In genomic region chr20:20731000-20731944, GRCh38 we compare ENCODE assay signal across 16 cellular contexts. TPM values are rescaled to one million over a fixed set of nuclear protein-coding genes. Genes with fewer than 3 reads are reported as not detected.
DNase-seq lines count a peak whose midpoint lies in the region; ATAC-seq and TF ChIP-seq lines count a peak whose summit lies in the region.
"Had no signal": no experiment of that assay in that cellular context is flagged by ENCODE, and none has a peak within 500 bp of the region (broad histone marks: within the 10 kb centered on the region; RNA-seq: fewer than 3 reads in every experiment).

No MANE protein-coding gene starts in this region.

- H3K27ac Mint-ChIP-seq in CD14-positive monocyte (peak overlapping the region; percentile 56 to 96 (median 89)), progenitor cell of endocrine pancreas (no peak overlapping the region)
- H3K27ac Mint-ChIP-seq: brain, memory B cell, neural progenitor cell had no signal

- peaks cover 38% of the 10 kb centered on the region for H3K4me1 Mint-ChIP-seq in CD14-positive monocyte
- no peaks in the 10 kb centered on the region for H3K4me1 Mint-ChIP-seq in progenitor cell of endocrine pancreas (ENCODE audit: low read depth)

- H3K4me3 ChIP-seq in astrocyte of the spinal cord (ENCODE audit: low read depth, low read length): no peak overlapping the region
- H3K4me3 ChIP-seq: neural progenitor cell, smooth muscle cell had no signal

- in situ Hi-C loops in astrocyte of the spinal cord (cut with HindIII; ENCODE audit: low sequenced_read_pairs): no loop called here

- H3K4me1 ChIP-seq in foreskin keratinocyte: no peaks in the 10 kb centered on the region

- H3K27me3 Mint-ChIP-seq in CD14-positive monocyte (ENCODE audit: low read depth in 3 of 3) (no peaks in the 10 kb centered on the region), progenitor cell of endocrine pancreas (no peaks in the 10 kb centered on the region)
- H3K27me3 Mint-ChIP-seq: brain had no signal

- intact Hi-C loops in CD14-positive monocyte (cut with micrococcal nuclease): loop anchor here in 1 of 2 donors (5.0 kb wide), 1 partner anchor 51 kb away; no protein-coding TSS in a partner anchor
- intact Hi-C loops in left cardiac atrium (cut with DNase I): no loop called here

- no peak overlapping the region for H3K4me3 Mint-ChIP-seq in CD14-positive monocyte
- H3K4me3 Mint-ChIP-seq in progenitor cell of endocrine pancreas (ENCODE audit: low read depth): no peak overlapping the region
- H3K4me3 Mint-ChIP-seq: brain, memory B cell, neural progenitor cell had no signal

- peaks cover 3% of the 10 kb centered on the region for H3K27me3 ChIP-seq in foreskin keratinocyte
- H3K27me3 ChIP-seq: neural progenitor cell had no signal

- H3K36me3 Mint-ChIP-seq in CD14-positive monocyte: peaks cover 0 to 2% of the 10 kb centered on the region in 2 donors
- no peaks in the 10 kb centered on the region for H3K36me3 Mint-ChIP-seq in progenitor cell of endocrine pancreas (ENCODE audit: insufficient read depth)
- H3K36me3 Mint-ChIP-seq: brain, memory B cell, neural progenitor cell had no signal

- ATAC-seq in left cardiac atrium (peak; percentile 63 to 74), foreskin keratinocyte (no peak)

- TF ChIP-seq CTCF in CD14-positive monocyte (IDR thresholded peaks at IDR 0.05): no peak
- no peak for TF ChIP-seq CTCF in astrocyte of the spinal cord (IDR thresholded peaks at IDR 0.05; ENCODE audit: low read depth, low read length)
- TF ChIP-seq CTCF in foreskin keratinocyte (conservative IDR thresholded peaks at IDR 0.05): no peak
- no peak for TF ChIP-seq CTCF in progenitor cell of endocrine pancreas (IDR thresholded peaks at IDR 0.05; ENCODE audit: unreplicated experiment)

- no peak overlapping the region for H3K27ac ChIP-seq in foreskin keratinocyte
- H3K27ac ChIP-seq: neural progenitor cell, WERI-Rb-1 had no signal

- DNase-seq in CD14-positive monocyte (ENCODE audit: low spot score) (no peak), astrocyte of the spinal cord (ENCODE audit: low read depth, low spot score) (peak; percentile 22), left cardiac atrium (no peak), pulmonary artery endothelial cell (ENCODE audit: low read depth, low spot score) (peak; percentile 86), NCI-H2081 treated with DMSO at 0.1 percent for 48 hours (lab: John Stamatoyannopoulos, UW) (no peak), foreskin keratinocyte (no peak), progenitor cell of endocrine pancreas (ENCODE audit: low spot score, unreplicated experiment) (no peak)
- DNase-seq in activated CD4-positive, alpha-beta T cell treated with anti-CD3 and anti-CD28 coated beads, Interleukin-2, amount 50 U/mL, for 4 hours: no peak
- DNase-seq: activated gamma-delta T cell, NCI-H2081, NCI-H524, WERI-Rb-1 had no signal

- no peaks in the 10 kb centered on the region for H3K9me3 Mint-ChIP-seq in CD14-positive monocyte
- no peaks in the 10 kb centered on the region for H3K9me3 Mint-ChIP-seq in progenitor cell of endocrine pancreas (ENCODE audit: low read depth)
- H3K9me3 Mint-ChIP-seq: brain, memory B cell, neural progenitor cell had no signal

RNA-seq across cellular contexts. Expression of gene RALGAPA2, which starts 18.8 kb away (rescaled TPM):
- polyA plus RNA-seq in CD14-positive monocyte (1 to 10 TPM; 6.2 to 8.9 TPM), foreskin keratinocyte (0.87 and 1.0 TPM in 2 replicates)
- total RNA-seq in left cardiac atrium (10 to 100 TPM; 29.9 to 35.2 TPM), pulmonary artery endothelial cell (21.8 and 31.8 TPM in 2 replicates), foreskin keratinocyte (5.7 and 5.9 TPM in 2 replicates), progenitor cell of endocrine pancreas (103 and 109 TPM in 2 replicates)

Comparison
In these comparisons a context has a peak if more than half of its experiments do, and no peak if none do; other contexts are left out.
1. DNase-seq: peak in astrocyte of the spinal cord (single experiment) and pulmonary artery endothelial cell (single experiment); none in CD14-positive monocyte (single experiment), left cardiac atrium (single experiment), NCI-H2081 treated with DMSO at 0.1 percent for 48 hours (single experiment), foreskin keratinocyte (0 of 2), progenitor cell of endocrine pancreas (single experiment) and activated CD4-positive, alpha-beta T cell treated with anti-CD3 and anti-CD28 coated beads, Interleukin-2, amount 50 U/mL, for 4 hours (0 of 2).